ENCODE assay signal across 8 cellular contexts in genomic region chr12:94621662-94622359, GRCh38. TPM values are rescaled to one million over a fixed set of nuclear protein-coding genes. Genes with fewer than 3 reads are reported as not detected.
DNase-seq lines count a peak whose midpoint lies in the region; ATAC-seq and TF ChIP-seq lines count a peak whose summit lies in the region.

No MANE protein-coding gene starts in this region.

- H3K27ac ChIP-seq in foreskin keratinocyte, result peak overlapping the region; percentile 100

- in situ Hi-C loops in ACHN (cut with HindIII; ENCODE audit: low pct_ligation_motif_present, low pct_unique_long_range_greater_than_20kb, low sequenced_read_pairs), result no loop called here

- TF ChIP-seq CTCF in activated B cell treated with CpG ODN at 0.5 μM for 24 hours (IDR thresholded peaks at IDR 0.05), result no peak
- TF ChIP-seq CTCF in foreskin keratinocyte (conservative IDR thresholded peaks at IDR 0.05), result no peak

- peaks cover 12% of the 10 kb centered on the region for H3K36me3 Mint-ChIP-seq in activated B cell treated with CpG ODN at 0.5 μM for 24 hours (ENCODE audit: low read depth)

- ATAC-seq in GM18909 (IDR thresholded peaks at IDR 0.05; ENCODE audit: poor library complexity, unreplicated experiment) (peak; percentile 96), HG03108 (IDR thresholded peaks at IDR 0.05; ENCODE audit: unreplicated experiment) (peak; percentile 90), activated B cell treated with CpG ODN at 0.5 μM for 24 hours (ENCODE audit: low read depth) (peak; percentile 96), foreskin keratinocyte (peak; percentile 89)

- intact Hi-C loops in activated B cell treated with CpG ODN at 0.5 μM for 24 hours (cut with micrococcal nuclease), result no loop called here

- peak overlapping the region; percentile 71 for H3K4me3 Mint-ChIP-seq in activated B cell treated with CpG ODN at 0.5 μM for 24 hours

- peaks cover 49% of the 10 kb centered on the region for H3K4me1 ChIP-seq in foreskin keratinocyte

- H3K27me3 Mint-ChIP-seq in activated B cell treated with CpG ODN at 0.5 μM for 24 hours, result no peaks in the 10 kb centered on the region

- peaks cover 24% of the 10 kb centered on the region for H3K4me1 Mint-ChIP-seq in activated B cell treated with CpG ODN at 0.5 μM for 24 hours

- peak overlapping the region; percentile 68 for H3K27ac Mint-ChIP-seq in activated B cell treated with CpG ODN at 0.5 μM for 24 hours

- no peaks in the 10 kb centered on the region for H3K27me3 ChIP-seq in foreskin keratinocyte

- DNase-seq in ACHN (peak; percentile 95), activated B cell treated with CpG ODN at 0.5 μM for 24 hours (no peak), foreskin keratinocyte (peak; percentile 99 to 100), iPS-NIHi11 (ENCODE audit: low spot score) (no peak), MV-4-11 (lab: John Stamatoyannopoulos, UW) (no peak)
- peak; percentile 59 for DNase-seq in stimulated activated CD4-positive, alpha-beta T cell treated with anti-CD3 and anti-CD28 coated beads, Interleukin-4, amount 100 ng/mL, for 24 hours

- POLR2A ChIA-PET in activated B cell treated with CpG ODN at 0.5 μM for 24 hours (lab: Charles Lee), result no interaction called here

- peaks cover 8% of the 10 kb centered on the region for H3K9me3 Mint-ChIP-seq in activated B cell treated with CpG ODN at 0.5 μM for 24 hours

- CTCF ChIA-PET in activated B cell treated with CpG ODN at 0.5 μM for 24 hours (lab: Charles Lee), result interaction anchor here (2.2 kb wide), 1 partner anchor 254 kb away, joined by 5 read pairs; no protein-coding TSS in a partner anchor

RNA-seq across cellular contexts. Expression of gene TMCC3, which starts 28.5 kb away (rescaled TPM):
- total RNA-seq in activated B cell treated with CpG ODN at 0.5 μM for 24 hours (24.2 and 28.0 TPM in 2 replicates), foreskin keratinocyte (13.3 and 17.7 TPM in 2 replicates)
- 4.0 and 4.9 TPM in 2 replicates for polyA plus RNA-seq in foreskin keratinocyte

Comparison
In these comparisons a context has a peak if more than half of its experiments do, and no peak if none do; other contexts are left out.
1. DNase-seq: peak in ACHN (single experiment), foreskin keratinocyte (2 of 2) and stimulated activated CD4-positive, alpha-beta T cell treated with anti-CD3 and anti-CD28 coated beads, Interleukin-4, amount 100 ng/mL, for 24 hours (single experiment); none in activated B cell treated with CpG ODN at 0.5 μM for 24 hours (single experiment), iPS-NIHi11 (single experiment) and MV-4-11 (single experiment).
2. Peak in every context shown above with its lines, with median percentiles within 50 percentile points of each other: ATAC-seq.